22 cellular contexts compared by ENCODE assay signal in the genomic region with DNA sequence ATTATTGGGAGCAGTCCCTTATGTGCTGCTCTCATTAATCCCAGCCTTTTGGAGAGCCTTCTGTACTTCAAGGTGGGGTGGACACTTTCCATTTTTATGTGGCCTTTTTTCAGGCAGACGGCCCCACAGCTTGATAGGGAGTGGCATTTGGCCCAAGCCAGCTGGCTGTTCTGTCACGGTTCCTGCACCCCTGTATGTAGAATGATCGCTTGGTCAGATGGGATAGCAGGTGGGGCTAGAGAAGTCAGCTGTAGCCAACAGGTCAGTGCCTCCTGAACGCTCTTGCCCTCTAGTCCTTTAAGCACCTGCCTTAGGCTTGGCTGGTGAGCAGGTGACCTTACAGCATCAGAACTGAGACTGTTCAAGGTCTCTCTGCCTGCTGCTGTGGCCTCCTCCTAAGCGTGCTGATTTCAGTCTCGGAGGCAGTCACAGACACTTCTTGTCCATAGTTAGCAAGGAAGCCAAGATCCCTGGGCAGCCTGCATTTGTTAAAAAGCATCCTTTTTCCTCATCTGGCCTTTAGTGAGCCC.
DNase-seq lines count a peak whose midpoint lies in the region; ATAC-seq, FAIRE-seq and TF ChIP-seq lines count a peak whose summit lies in the region.
"Had no signal": no experiment of that assay in that cellular context is flagged by ENCODE, and none has a peak within 500 bp of the region (broad histone marks: within the 10 kb centered on the region; RNA-seq: fewer than 3 reads in every experiment).

No MANE protein-coding gene starts in this region.

- TF ChIP-seq EP300 in K562 (IDR thresholded peaks at IDR 0.05; ENCODE audit: low read length), result no peak

- intact Hi-C loops in K562 (cut with micrococcal nuclease), result no loop called here

- H3K36me3 ChIP-seq in OCI-LY1 (ENCODE audit: insufficient read depth, low read length) (peaks cover 56% of the 10 kb centered on the region), K562 (ENCODE audit: control insufficient read depth, insufficient read depth, low read length) (peaks cover 87% of the 10 kb centered on the region)

- no peak overlapping the region for H3K4me3 Mint-ChIP-seq in stimulated activated effector memory CD8-positive, alpha-beta T cell treated with anti-CD3 and anti-CD28 coated beads, Interleukin-12 subunit alpha, Interleukin-12 subunit beta, amount 100 ng/mL, for 72 hours
- H3K4me3 Mint-ChIP-seq: activated naive CD4-positive, alpha-beta T cell treated with anti-CD3 and anti-CD28 coated beads, Interleukin-2, amount 50 U/mL, for 24 hours had no signal

- H3K9ac ChIP-seq in OCI-LY1 (ENCODE audit: low read length) (no peak overlapping the region), K562 (ENCODE audit: insufficient read depth in 1 of 2, low read depth in 2 of 2, low read length in 2 of 2) (no peak overlapping the region)

- ATAC-seq in K562 (no peak; the same call in 2 of the 3 replicates), HG03039 (IDR thresholded peaks at IDR 0.05; ENCODE audit: unreplicated experiment) (no peak)
- no peak for ATAC-seq in stimulated activated effector memory CD8-positive, alpha-beta T cell treated with anti-CD3 and anti-CD28 coated beads, Interleukin-12 subunit alpha, Interleukin-12 subunit beta, amount 100 ng/mL, for 72 hours
- ATAC-seq: HCT116 had no signal

- WGBS in K562 (ENCODE audit: insufficient coverage, low coverage, missing lambda C conversion rate), result 84% methylated on average over 6 of the region's 6 CpGs

- TF ChIP-seq POLR2A in K562 (conservative IDR thresholded peaks at IDR 0.05), result no peak

- TF ChIP-seq CTCF in OCI-LY1 (IDR thresholded peaks at IDR 0.05; ENCODE audit: low read length) (no peak), K562 (IDR thresholded peaks at IDR 0.05 in 2 of 3, conservative IDR thresholded peaks at IDR 0.05 in 1 of 3; ENCODE audit: insufficient read depth in 2 of 3, low read depth in 1 of 3, low read length in 3 of 3) (no peak)

- H2AFZ ChIP-seq in OCI-LY1 (ENCODE audit: low read length), result no peak overlapping the region
- H2AFZ ChIP-seq in K562 (ENCODE audit: low read depth, low read length), result no peak overlapping the region

- POLR2A ChIA-PET in K562 (lab: Yijun Ruan, JAX), result interaction anchor here (0.7 to 1.2 kb wide), 2 partner anchors 26 to 27 kb away, joined by 3 read pairs; no protein-coding TSS in a partner anchor

- H3K4me1 ChIP-seq in OCI-LY1 (ENCODE audit: insufficient read depth, low read length, severe bottlenecking) (peaks cover 12% of the 10 kb centered on the region), K562 (replicated peaks in 1 of 2; ENCODE audit: control insufficient read depth in 2 of 2, insufficient read depth in 2 of 2, low read length in 2 of 2) (no peaks in the 10 kb centered on the region)

- peaks cover 57% of the 10 kb centered on the region for H3K36me3 Mint-ChIP-seq in stimulated activated effector memory CD8-positive, alpha-beta T cell treated with anti-CD3 and anti-CD28 coated beads, Interleukin-12 subunit alpha, Interleukin-12 subunit beta, amount 100 ng/mL, for 72 hours

- no peak for TF ChIP-seq RAD21 in K562 (CRISPR knock-in tag; conservative IDR thresholded peaks at IDR 0.05 in 1 of 2, IDR thresholded peaks at IDR 0.05 in 1 of 2)

- H3K9me3 Mint-ChIP-seq in stimulated activated effector memory CD8-positive, alpha-beta T cell treated with anti-CD3 and anti-CD28 coated beads, Interleukin-12 subunit alpha, Interleukin-12 subunit beta, amount 100 ng/mL, for 72 hours, result no peaks in the 10 kb centered on the region
- H3K9me3 Mint-ChIP-seq: activated naive CD4-positive, alpha-beta T cell treated with anti-CD3 and anti-CD28 coated beads, Interleukin-2, amount 50 U/mL, for 24 hours had no signal

- no peak overlapping the region for H3K4me2 ChIP-seq in OCI-LY1 (ENCODE audit: low read length)
- no peak overlapping the region for H3K4me2 ChIP-seq in K562 (ENCODE audit: insufficient read depth, low read length)

- no peak for FAIRE-seq in K562 (lab: Jason Lieb, UNC)
- FAIRE-seq: astrocyte, endothelial cell of umbilical vein had no signal

- peak overlapping the region; percentile 50 for H3K27ac Mint-ChIP-seq in stimulated activated effector memory CD8-positive, alpha-beta T cell treated with anti-CD3 and anti-CD28 coated beads, Interleukin-12 subunit alpha, Interleukin-12 subunit beta, amount 100 ng/mL, for 72 hours
- H3K27ac Mint-ChIP-seq: activated naive CD4-positive, alpha-beta T cell treated with anti-CD3 and anti-CD28 coated beads, Interleukin-2, amount 50 U/mL, for 24 hours; progenitor cell of endocrine pancreas had no signal

- no peaks in the 10 kb centered on the region for H3K9me1 ChIP-seq in K562 (ENCODE audit: control insufficient read depth, insufficient read depth, low read length)

- H3K4me3 ChIP-seq in OCI-LY1 (ENCODE audit: low read depth, low read length, poor library complexity, severe bottlenecking) (no peak overlapping the region), K562 (no peak overlapping the region)
- H3K4me3 ChIP-seq: SK-N-MC had no signal

- H3K9me2 ChIP-seq in OCI-LY1 (ENCODE audit: low read depth, low read length), result no peaks in the 10 kb centered on the region

- H3K9me3 ChIP-seq in OCI-LY1 (ENCODE audit: low read length), result no peaks in the 10 kb centered on the region
- no peaks in the 10 kb centered on the region for H3K9me3 ChIP-seq in K562 (replicated peaks; ENCODE audit: control insufficient read depth, insufficient read depth, low read depth, low read length)

- H3K79me2 ChIP-seq in OCI-LY1 (ENCODE audit: insufficient read depth, low read length) (no peaks in the 10 kb centered on the region), K562 (ENCODE audit: control insufficient read depth, insufficient read depth, low read length) (no peaks in the 10 kb centered on the region)

- DNase-seq in DMS79 treated with DMSO at 0.1 percent for 48 hours (lab: John Stamatoyannopoulos, UW) (peak; percentile 18), DMS79 (lab: John Stamatoyannopoulos, UW) (no peak), K562 (ENCODE audit: extremely low read depth in 1 of 4, low spot score in 3 of 4) (no peak), GDM1 (lab: John Stamatoyannopoulos, UW) (no peak), SIG-M5 treated with dmso at 0.1 percent for 504 hours (lab: John Stamatoyannopoulos, UW; ENCODE audit: unreplicated experiment) (no peak)
- no peak for DNase-seq in stimulated activated effector memory CD8-positive, alpha-beta T cell treated with anti-CD3 and anti-CD28 coated beads, Interleukin-12 subunit alpha, Interleukin-12 subunit beta, amount 100 ng/mL, for 72 hours (ENCODE audit: low spot score in 2 of 2)
- DNase-seq: 8988T; activated CD4-positive, alpha-beta T cell treated with anti-CD3 and anti-CD28 coated beads, Interleukin-2, amount 50 U/mL, for 1 hour; IMR-90; NCI-H2081; NCI-H446; stimulated activated CD8-positive, alpha-beta memory T cell treated with anti-CD3 and anti-CD28 coated beads, Interleukin-4, amount 100 ng/mL, for 48 hours; T-helper 2 cell; trophoblast cell had no signal

- CTCF ChIA-PET in K562 (lab: Yijun Ruan, JAX; ENCODE audit: low intra/inter-chr PET ratio), result no interaction called here

- H3F3A ChIP-seq in OCI-LY1 (ENCODE audit: insufficient read depth, low read length), result no peaks in the 10 kb centered on the region

- in situ Hi-C loops in K562 (cut with MboI), result no loop called here

- peak overlapping the region; percentile 9 for H3K27ac ChIP-seq in OCI-LY1 (ENCODE audit: low read depth, low read length, poor library complexity, severe bottlenecking)
- H3K27ac ChIP-seq in K562 (ENCODE audit: extremely low read depth, low read depth, low read length), result no peak overlapping the region
- H3K27ac ChIP-seq: SK-N-MC had no signal

- H4K20me1 ChIP-seq in OCI-LY1 (ENCODE audit: insufficient read depth, low read length) (no peaks in the 10 kb centered on the region), K562 (replicated peaks; ENCODE audit: control insufficient read depth, insufficient read depth, low read length) (no peaks in the 10 kb centered on the region; the same call in 1 of the 2 replicates)

- H3K4me1 Mint-ChIP-seq in stimulated activated effector memory CD8-positive, alpha-beta T cell treated with anti-CD3 and anti-CD28 coated beads, Interleukin-12 subunit alpha, Interleukin-12 subunit beta, amount 100 ng/mL, for 72 hours, result peaks cover 17% of the 10 kb centered on the region

- H3K27me3 ChIP-seq in OCI-LY1 (ENCODE audit: insufficient read depth, low read length), result no peaks in the 10 kb centered on the region
- no peaks in the 10 kb centered on the region for H3K27me3 ChIP-seq in K562 (ENCODE audit: control insufficient read depth in 2 of 2, insufficient read depth in 2 of 2, low read length in 2 of 2)

- no TSS peak for BruUV-seq in K562 (replicated peaks; lab: Mats Ljungman, UMichigan)

TF ChIP-seq in K562, 482 proteins besides CTCF, POLR2A, EP300 and RAD21:
- TF ChIP-seq NUFIP1 (IDR thresholded peaks at IDR 0.05; ENCODE audit: partially characterized antibody) (no peak), HNRNPLL (IDR thresholded peaks at IDR 0.05; ENCODE audit: low read depth, low read length, poor library complexity, severe bottlenecking) (no peak), RBM34 (IDR thresholded peaks at IDR 0.05; ENCODE audit: borderline replicate concordance, insufficient read depth, low read length) (no peak)
- TF ChIP-seq, protein P1, sequence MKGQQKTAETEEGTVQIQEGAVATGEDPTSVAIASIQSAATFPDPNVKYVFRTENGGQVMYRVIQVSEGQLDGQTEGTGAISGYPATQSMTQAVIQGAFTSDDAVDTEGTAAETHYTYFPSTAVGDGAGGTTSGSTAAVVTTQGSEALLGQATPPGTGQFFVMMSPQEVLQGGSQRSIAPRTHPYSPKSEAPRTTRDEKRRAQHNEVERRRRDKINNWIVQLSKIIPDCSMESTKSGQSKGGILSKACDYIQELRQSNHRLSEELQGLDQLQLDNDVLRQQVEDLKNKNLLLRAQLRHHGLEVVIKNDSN (CRISPR knock-in tag; IDR thresholded peaks at IDR 0.05), result 0 out of 2 replicates have a peak, but pooled peaks have one; percentile 19
- TF ChIP-seq, protein P2, sequence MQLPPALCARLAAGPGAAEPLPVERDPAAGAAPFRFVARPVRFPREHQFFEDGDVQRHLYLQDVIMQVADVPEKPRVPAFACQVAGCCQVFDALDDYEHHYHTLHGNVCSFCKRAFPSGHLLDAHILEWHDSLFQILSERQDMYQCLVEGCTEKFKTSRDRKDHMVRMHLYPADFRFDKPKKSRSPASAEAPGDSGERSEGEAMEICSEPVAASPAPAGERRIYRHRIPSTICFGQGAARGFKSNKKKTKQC (CRISPR knock-in tag; IDR thresholded peaks at IDR 0.05), result 0 out of 2 replicates have a peak, but pooled peaks have one; percentile 27
